Comparison of ENCODE assay signal across 18 cellular contexts in the genomic region with DNA sequence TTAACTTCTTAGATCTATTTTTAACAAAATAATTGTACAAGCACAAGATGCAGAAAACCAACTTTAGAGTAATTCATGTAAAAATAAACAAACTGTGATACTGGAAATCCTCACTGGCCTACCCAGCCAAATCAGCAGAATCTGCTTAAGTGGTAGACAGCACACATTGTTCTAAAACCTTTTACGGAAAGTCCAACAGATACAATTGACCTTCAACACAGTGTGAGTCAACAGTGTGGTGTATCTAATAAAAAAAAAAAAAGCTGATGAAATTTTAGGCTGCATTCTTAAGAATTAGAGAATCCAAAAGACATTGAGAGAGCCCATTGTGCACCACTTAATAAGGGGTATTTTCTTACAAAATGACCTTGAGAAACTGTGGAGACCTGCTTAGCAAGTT.
DNase-seq lines count a peak whose midpoint lies in the region; ATAC-seq and TF ChIP-seq lines count a peak whose summit lies in the region.
"Had no signal": no experiment of that assay in that cellular context is flagged by ENCODE, and none has a peak within 500 bp of the region (broad histone marks: within the 10 kb centered on the region; RNA-seq: fewer than 3 reads in every experiment).

No MANE protein-coding gene starts in this region.

- no peaks in the 10 kb centered on the region for H3K79me2 ChIP-seq in osteoblast (ENCODE audit: insufficient read depth, low read length)

- no peak for ATAC-seq in HG03095 (IDR thresholded peaks at IDR 0.05; ENCODE audit: unreplicated experiment)
- ATAC-seq in GM19324 (IDR thresholded peaks at IDR 0.05; ENCODE audit: low FRiP score, unreplicated experiment), result no peak

- peak overlapping the region; percentile 86 for H3K27ac ChIP-seq in osteoblast (ENCODE audit: low read depth, low read length)
- H3K27ac ChIP-seq: body of pancreas, KMS-11, pancreas had no signal

- H3K4me2 ChIP-seq in osteoblast (ENCODE audit: insufficient read depth, low read length), result peak overlapping the region; percentile 68
- H3K4me2 ChIP-seq: KMS-11 had no signal

- DNase-seq in AG09319 (ENCODE audit: extremely low read depth, low read depth) (peak; percentile 44), RPMI7951 (ENCODE audit: low read depth) (peak; percentile 56), fibroblast of pulmonary artery (ENCODE audit: low read depth) (peak; percentile 86), osteoblast (ENCODE audit: insufficient read length, low spot score, missing footprints) (no peak), NCI-H2196 (lab: John Stamatoyannopoulos, UW; ENCODE audit: unreplicated experiment) (no peak)
- DNase-seq in activated effector memory CD4-positive, alpha-beta T cell treated with anti-CD3 and anti-CD28 coated beads, Interleukin-2, amount 50 U/mL, for 16 hours, result no peak
- DNase-seq: activated gamma-delta T cell treated with Interleukin-2 at 50 U/mL for 16 hours; COR-L47; effector memory CD4-positive, alpha-beta T cell; head of caudate nucleus; NCI-H1436 treated with DMSO at 0.1 percent for 48 hours; NCI-H510A treated with DMSO at 0.1 percent for 48 hours; pancreas; stimulated activated CD4-positive, alpha-beta T cell treated with anti-CD3 and anti-CD28 coated beads, Interleukin-15, amount 100 ng/mL, for 24 hours had no signal

- no peaks in the 10 kb centered on the region for H3K36me3 ChIP-seq in osteoblast (ENCODE audit: insufficient read depth, low read length)
- H3K36me3 ChIP-seq: pancreas had no signal

- no peaks in the 10 kb centered on the region for H3K27me3 ChIP-seq in osteoblast (ENCODE audit: insufficient read depth, low read length)
- H3K27me3 ChIP-seq: body of pancreas, pancreas had no signal

- peaks cover 17% of the 10 kb centered on the region for H3K4me1 ChIP-seq in osteoblast (ENCODE audit: insufficient read depth, low read length)
- H3K4me1 ChIP-seq: body of pancreas, pancreas had no signal

- H2AFZ ChIP-seq in osteoblast (ENCODE audit: low read length), result peak overlapping the region; percentile 39

- H4K20me1 ChIP-seq in osteoblast (ENCODE audit: insufficient read depth, low read length), result no peaks in the 10 kb centered on the region

- no peaks in the 10 kb centered on the region for H3K9me3 ChIP-seq in osteoblast (ENCODE audit: low read depth, low read length)
- H3K9me3 ChIP-seq: body of pancreas, pancreas had no signal

- no peak for TF ChIP-seq CTCF in AG09319 (IDR thresholded peaks at IDR 0.05; ENCODE audit: low read depth, low read length)
- TF ChIP-seq CTCF in fibroblast of pulmonary artery (IDR thresholded peaks at IDR 0.05; ENCODE audit: low read length, missing control alignments), result no peak
- no peak for TF ChIP-seq CTCF in osteoblast (IDR thresholded peaks at IDR 0.05; ENCODE audit: extremely low read depth, low read depth, low read length)

- H3K4me3 ChIP-seq in fibroblast of pulmonary artery (replicated peaks; ENCODE audit: low read depth, low read length) (no peak overlapping the region), osteoblast (ENCODE audit: insufficient read depth, low read length) (peak overlapping the region; percentile 24)
- H3K4me3 ChIP-seq: body of pancreas, pancreas had no signal

Comparison
In these comparisons a context has a peak if more than half of its experiments do, and no peak if none do; other contexts are left out.
1. DNase-seq: peak in AG09319 (single experiment), RPMI7951 (single experiment) and fibroblast of pulmonary artery (single experiment); none in osteoblast (single experiment), NCI-H2196 (single experiment) and activated effector memory CD4-positive, alpha-beta T cell treated with anti-CD3 and anti-CD28 coated beads, Interleukin-2, amount 50 U/mL, for 16 hours (single experiment).